In the genomic region with DNA sequence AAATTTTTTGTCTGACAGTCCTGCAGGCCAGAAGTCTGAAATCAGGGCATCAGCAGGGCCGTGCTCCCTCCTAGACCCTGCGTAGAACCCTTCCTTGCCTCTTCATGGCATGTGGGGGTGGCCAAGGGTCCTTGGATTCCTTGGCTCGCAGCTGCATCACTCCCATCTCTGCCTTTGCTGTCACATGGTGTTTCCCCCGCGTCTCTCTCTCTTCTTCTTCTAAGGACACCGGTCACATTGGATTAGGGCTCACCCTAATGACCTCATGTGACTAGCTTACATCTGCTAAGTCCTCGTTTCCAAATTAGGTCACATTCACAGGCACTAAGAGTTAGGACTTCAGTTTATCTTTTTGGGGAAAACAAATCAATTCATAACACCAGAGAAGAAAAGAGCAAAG, we compare ENCODE assay signal across 14 cellular contexts. TPM values are rescaled to one million over a fixed set of nuclear protein-coding genes. Genes with fewer than 3 reads are reported as not detected.
A peak's percentile ranks its signal among the peaks of the same experiment; 100 is the strongest.
DNase-seq lines count a peak whose midpoint lies in the region; ATAC-seq and TF ChIP-seq lines count a peak whose summit lies in the region.
"Had no signal": no experiment of that assay in that cellular context is flagged by ENCODE, and none has a peak within 500 bp of the region (broad histone marks: within the 10 kb centered on the region; RNA-seq: fewer than 3 reads in every experiment).

No MANE protein-coding gene starts in this region.

- no peak overlapping the region for H2AFZ ChIP-seq in parathyroid adenoma

- peaks cover 14 to 91% (median 57%) of the 10 kb centered on the region in 4 donors for H3K4me1 Mint-ChIP-seq in CD4-positive, CD25-positive, alpha-beta regulatory T cell
- H3K4me1 Mint-ChIP-seq in activated naive CD8-positive, alpha-beta T cell treated with anti-CD3 and anti-CD28 coated beads for 36 hours, result peaks cover 63% of the 10 kb centered on the region
- H3K4me1 Mint-ChIP-seq in activated naive CD4-positive, alpha-beta T cell treated with anti-CD3 and anti-CD28 coated beads, Interleukin-2, amount 10 ng/mL, durations not matched to agents 7 days and 5 days, result peaks cover 96% of the 10 kb centered on the region

- H3K9me3 Mint-ChIP-seq in CD4-positive, CD25-positive, alpha-beta regulatory T cell, result no peaks in the 10 kb centered on the region
- no peaks in the 10 kb centered on the region for H3K9me3 Mint-ChIP-seq in activated naive CD8-positive, alpha-beta T cell treated with anti-CD3 and anti-CD28 coated beads for 36 hours
- peaks cover 5% of the 10 kb centered on the region for H3K9me3 Mint-ChIP-seq in activated naive CD4-positive, alpha-beta T cell treated with anti-CD3 and anti-CD28 coated beads, Interleukin-2, amount 10 ng/mL, durations not matched to agents 7 days and 5 days

- no peak overlapping the region for H3K27ac ChIP-seq in CD4-positive, CD25-positive, alpha-beta regulatory T cell (ENCODE audit: insufficient read depth, low read length, poor library complexity, severe bottlenecking)
- H3K27ac ChIP-seq in Panc1 (ENCODE audit: low read length) (peak overlapping the region; percentile 82), esophagus muscularis mucosa (replicated peaks in 1 of 4) (peak overlapping the region; percentile 76 to 88 (median 84)), parathyroid adenoma (peak overlapping the region; percentile 53)

- intact Hi-C loops in Panc1 (cut with micrococcal nuclease; ENCODE audit: unreplicated experiment) (no loop called here), esophagus muscularis mucosa (cut with DNase I) (no loop called here)

- peaks cover 62% of the 10 kb centered on the region for H3K4me1 ChIP-seq in CD4-positive, CD25-positive, alpha-beta regulatory T cell (ENCODE audit: control insufficient read depth, insufficient read depth, low read length, poor library complexity, severe bottlenecking)
- H3K4me1 ChIP-seq in Panc1 (ENCODE audit: control insufficient read depth, insufficient read depth, low read length) (peaks cover 50% of the 10 kb centered on the region), esophagus muscularis mucosa (peaks cover 65 to 80% (median 70%) of the 10 kb centered on the region in 4 donors), parathyroid adenoma (peaks cover 6% of the 10 kb centered on the region)

- TF ChIP-seq EP300 in esophagus muscularis mucosa (IDR thresholded peaks at IDR 0.05), result no peak

- H3K36me3 ChIP-seq in CD4-positive, CD25-positive, alpha-beta regulatory T cell (ENCODE audit: control insufficient read depth, insufficient read depth, low read length), result no peaks in the 10 kb centered on the region
- H3K36me3 ChIP-seq in Panc1 (ENCODE audit: control insufficient read depth, insufficient read depth, low read length), result no peaks in the 10 kb centered on the region
- no peaks in the 10 kb centered on the region for H3K36me3 ChIP-seq in esophagus muscularis mucosa
- H3K36me3 ChIP-seq in parathyroid adenoma (ENCODE audit: control insufficient read depth, insufficient read depth, low read length), result no peaks in the 10 kb centered on the region
- H3K36me3 ChIP-seq: BE2C, ovary had no signal

- no peaks in the 10 kb centered on the region for H3K9me3 ChIP-seq in CD4-positive, CD25-positive, alpha-beta regulatory T cell (ENCODE audit: control insufficient read depth in 2 of 2, low read length in 2 of 2)
- H3K9me3 ChIP-seq in Panc1 (ENCODE audit: control insufficient read depth, insufficient read depth, low read depth, low read length) (no peaks in the 10 kb centered on the region), esophagus muscularis mucosa (no peaks in the 10 kb centered on the region), parathyroid adenoma (ENCODE audit: control insufficient read depth, low read length) (no peaks in the 10 kb centered on the region)
- H3K9me3 ChIP-seq: BE2C, ovary had no signal

- H3K4me2 ChIP-seq in parathyroid adenoma (ENCODE audit: low read length), result no peak overlapping the region

- CTCF ChIA-PET in Panc1 (lab: Charles Lee), result no interaction called here
- CTCF ChIA-PET in activated naive CD4-positive, alpha-beta T cell treated with anti-CD3 and anti-CD28 coated beads, Interleukin-2, amount 10 ng/mL, durations not matched to agents 7 days and 5 days (lab: Charles Lee), result no interaction called here

- no peak overlapping the region for H3K4me3 ChIP-seq in CD4-positive, CD25-positive, alpha-beta regulatory T cell (ENCODE audit: low read depth, low read length)
- H3K4me3 ChIP-seq in Panc1 (ENCODE audit: low read depth in 2 of 2, low read length in 2 of 2) (no peak overlapping the region), esophagus muscularis mucosa (no peak overlapping the region), parathyroid adenoma (ENCODE audit: low read depth, low read length) (no peak overlapping the region)
- H3K4me3 ChIP-seq: ovary had no signal

- H3K4me3 Mint-ChIP-seq in CD4-positive, CD25-positive, alpha-beta regulatory T cell, result peak overlapping the region in 2 of 4 donors; percentile 1 to 18
- no peak overlapping the region for H3K4me3 Mint-ChIP-seq in activated naive CD8-positive, alpha-beta T cell treated with anti-CD3 and anti-CD28 coated beads for 36 hours
- no peak overlapping the region for H3K4me3 Mint-ChIP-seq in activated naive CD4-positive, alpha-beta T cell treated with anti-CD3 and anti-CD28 coated beads, Interleukin-2, amount 10 ng/mL, durations not matched to agents 7 days and 5 days

- H3K9ac ChIP-seq in parathyroid adenoma, result no peak overlapping the region

- no peak for ATAC-seq in CD4-positive, CD25-positive, alpha-beta regulatory T cell (ENCODE audit: low read depth in 2 of 2)
- ATAC-seq in Panc1 (no peak), HG03378 (IDR thresholded peaks at IDR 0.05; ENCODE audit: unreplicated experiment) (no peak)

- in situ Hi-C loops in Panc1 (cut with HindIII; ENCODE audit: low pct_unique_long_range_greater_than_20kb, low sequenced_read_pairs), result no loop called here

- H3K27me3 ChIP-seq in CD4-positive, CD25-positive, alpha-beta regulatory T cell (ENCODE audit: control insufficient read depth, insufficient read depth, low read length), result no peaks in the 10 kb centered on the region
- H3K27me3 ChIP-seq in Panc1 (ENCODE audit: control insufficient read depth, insufficient read depth, low read length), result no peaks in the 10 kb centered on the region
- no peaks in the 10 kb centered on the region for H3K27me3 ChIP-seq in esophagus muscularis mucosa
- no peaks in the 10 kb centered on the region for H3K27me3 ChIP-seq in parathyroid adenoma (ENCODE audit: control insufficient read depth, insufficient read depth, low read length)
- H3K27me3 ChIP-seq: BE2C, ovary had no signal

- peaks cover 12% of the 10 kb centered on the region for H3K36me3 Mint-ChIP-seq in CD4-positive, CD25-positive, alpha-beta regulatory T cell
- peaks cover 4% of the 10 kb centered on the region for H3K36me3 Mint-ChIP-seq in activated naive CD8-positive, alpha-beta T cell treated with anti-CD3 and anti-CD28 coated beads for 36 hours
- H3K36me3 Mint-ChIP-seq in activated naive CD4-positive, alpha-beta T cell treated with anti-CD3 and anti-CD28 coated beads, Interleukin-2, amount 10 ng/mL, durations not matched to agents 7 days and 5 days, result peaks cover 26% of the 10 kb centered on the region

- no peaks in the 10 kb centered on the region for H3K27me3 Mint-ChIP-seq in CD4-positive, CD25-positive, alpha-beta regulatory T cell
- H3K27me3 Mint-ChIP-seq in activated naive CD8-positive, alpha-beta T cell treated with anti-CD3 and anti-CD28 coated beads for 36 hours, result peaks cover 10% of the 10 kb centered on the region
- no peaks in the 10 kb centered on the region for H3K27me3 Mint-ChIP-seq in activated naive CD4-positive, alpha-beta T cell treated with anti-CD3 and anti-CD28 coated beads, Interleukin-2, amount 10 ng/mL, durations not matched to agents 7 days and 5 days

- 83% methylated on average over 7 of the region's 7 CpGs for WGBS in esophagus muscularis mucosa

- TF ChIP-seq POLR2A in esophagus muscularis mucosa (IDR thresholded peaks at IDR 0.05; ENCODE audit: low read depth), result no peak

- TF ChIP-seq CTCF in Panc1 (IDR thresholded peaks at IDR 0.05) (no peak), esophagus muscularis mucosa (IDR thresholded peaks at IDR 0.05) (no peak), parathyroid adenoma (IDR thresholded peaks at IDR 0.05) (no peak)

- BruUV-seq in Panc1 (replicated peaks; lab: Mats Ljungman, UMichigan), result no TSS peak

- DNase-seq in CD4-positive, CD25-positive, alpha-beta regulatory T cell, result no peak
- DNase-seq in Panc1 (ENCODE audit: low read depth, low spot score), result no peak
- no peak for DNase-seq in esophagus muscularis mucosa (ENCODE audit: extremely low spot score)
- no peak for DNase-seq in activated naive CD8-positive, alpha-beta T cell treated with anti-CD3 and anti-CD28 coated beads for 36 hours
- DNase-seq in activated naive CD4-positive, alpha-beta T cell treated with anti-CD3 and anti-CD28 coated beads, Interleukin-2, amount 10 ng/mL, durations not matched to agents 7 days and 5 days, result no peak
- DNase-seq in NCI-H524 treated with DMSO at 0.1 percent for 48 hours (lab: John Stamatoyannopoulos, UW), result no peak
- DNase-seq: activated T-cell treated with anti-CD3 and anti-CD28 coated beads, Interleukin-2, amount 50 U/mL, for 1 hour; H7; hippocampal formation; ovary; stimulated activated CD4-positive, alpha-beta T cell treated with anti-CD3 and anti-CD28 coated beads, Interleukin-15, amount 100 ng/mL, for 24 hours had no signal

- POLR2A ChIA-PET in Panc1 (lab: Charles Lee), result no interaction called here

- H3K79me2 ChIP-seq in parathyroid adenoma, result peaks cover 28% of the 10 kb centered on the region

- peak overlapping the region in 2 of 3 donors; percentile 43 to 95 for H3K27ac Mint-ChIP-seq in CD4-positive, CD25-positive, alpha-beta regulatory T cell
- H3K27ac Mint-ChIP-seq in activated naive CD8-positive, alpha-beta T cell treated with anti-CD3 and anti-CD28 coated beads for 36 hours, result no peak overlapping the region
- H3K27ac Mint-ChIP-seq in activated naive CD4-positive, alpha-beta T cell treated with anti-CD3 and anti-CD28 coated beads, Interleukin-2, amount 10 ng/mL, durations not matched to agents 7 days and 5 days, result no peak overlapping the region

RNA-seq across cellular contexts. Expression of gene SLCO3A1, which starts 12.0 kb away (rescaled TPM):
- total RNA-seq in CD4-positive, CD25-positive, alpha-beta regulatory T cell, result 63.7 TPM
- 10 to 100 TPM; 20.1 to 42.9 (median 34.5) TPM for polyA plus RNA-seq in CD4-positive, CD25-positive, alpha-beta regulatory T cell
- total RNA-seq in Panc1 (2021; ENCODE audit: unreplicated experiment) (20.6 TPM), esophagus muscularis mucosa (10 to 100 TPM in 3 of 4 donors, 1 to 10 TPM in 1; 5.6 to 17.5 (median 12.3) TPM)
- 15.6 TPM for polyA plus RNA-seq in Panc1 (2012; ENCODE audit: insufficient read length)
- total RNA-seq in activated naive CD8-positive, alpha-beta T cell treated with anti-CD3 and anti-CD28 coated beads for 36 hours, result 1 to 10 TPM; 2.0 to 2.7 TPM

Comparison
In these comparisons a context has a peak if more than half of its experiments do, and no peak if none do; other contexts are left out.
1. H3K27ac Mint-ChIP-seq: peak in CD4-positive, CD25-positive, alpha-beta regulatory T cell (2 of 3); none in activated naive CD8-positive, alpha-beta T cell treated with anti-CD3 and anti-CD28 coated beads for 36 hours (single experiment) and activated naive CD4-positive, alpha-beta T cell treated with anti-CD3 and anti-CD28 coated beads, Interleukin-2, amount 10 ng/mL, durations not matched to agents 7 days and 5 days (single experiment).